ENCODE assay signal across 9 cellular contexts in the genomic region with DNA sequence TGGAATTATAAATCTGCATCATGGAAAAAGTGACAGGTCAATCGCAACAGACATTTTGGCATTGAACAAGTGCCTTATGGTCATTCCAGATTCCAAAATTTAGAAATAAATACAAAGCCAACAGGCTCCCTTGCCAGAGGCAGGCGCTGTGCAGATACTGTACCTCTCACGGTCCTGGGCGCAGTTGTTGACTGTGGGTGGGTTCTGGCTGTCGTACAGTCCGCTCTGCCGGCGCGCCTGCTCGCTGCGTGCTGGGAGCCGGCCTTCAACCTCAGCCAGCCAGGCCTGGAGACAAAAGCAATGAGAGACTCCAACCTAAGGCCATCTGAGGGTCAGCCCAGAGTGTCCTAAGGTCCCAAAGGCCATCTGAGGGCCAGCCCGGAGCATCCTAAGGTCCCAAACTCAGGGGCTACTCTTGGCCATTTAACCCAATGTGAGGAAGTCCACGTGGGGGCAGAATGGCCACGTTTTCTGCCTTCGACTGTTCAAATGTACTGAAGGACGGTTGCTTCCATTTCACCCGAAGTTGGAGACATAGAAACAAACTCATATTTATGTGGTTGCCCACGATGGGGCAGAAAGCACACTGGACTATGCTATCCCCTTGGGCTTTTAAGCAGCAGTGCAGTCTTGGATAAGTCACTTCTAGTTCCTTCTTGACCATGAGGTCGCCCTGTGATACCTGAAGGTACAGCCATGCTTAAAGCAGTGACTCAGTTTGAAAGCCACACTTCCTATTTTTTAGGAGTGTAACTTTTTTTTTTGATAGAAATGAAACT.
DNase-seq lines count a peak whose midpoint lies in the region; ATAC-seq and TF ChIP-seq lines count a peak whose summit lies in the region.
"Had no signal": no experiment of that assay in that cellular context is flagged by ENCODE, and none has a peak within 500 bp of the region (broad histone marks: within the 10 kb centered on the region; RNA-seq: fewer than 3 reads in every experiment).

No MANE protein-coding gene starts in this region.

- peaks cover 11% of the 10 kb centered on the region for H3K4me1 Mint-ChIP-seq in WTC11

- H3K27ac Mint-ChIP-seq in WTC11: no peak overlapping the region

- WGBS in esophagus squamous epithelium, 2 donors: 93 to 94% methylated on average over 13 to 19 of the region's 20 CpGs

- H3K36me3 Mint-ChIP-seq in WTC11: peaks cover 40% of the 10 kb centered on the region

- H3K4me1 ChIP-seq in esophagus squamous epithelium: peaks cover 0 to 17% (median 6%) of the 10 kb centered on the region in 3 donors

- no peaks in the 10 kb centered on the region for H3K9me3 Mint-ChIP-seq in WTC11

- no peak for TF ChIP-seq CTCF in esophagus squamous epithelium (IDR thresholded peaks at IDR 0.05)
- no peak for TF ChIP-seq CTCF in WTC11 (IDR thresholded peaks at IDR 0.05)

- intact Hi-C loops in esophagus squamous epithelium (cut with DNase I): no loop called here

- TF ChIP-seq POLR2A in esophagus squamous epithelium (IDR thresholded peaks at IDR 0.05) (no peak), erythroblast (IDR thresholded peaks at IDR 0.05; ENCODE audit: low read length) (no peak)

- no peak for DNase-seq in esophagus squamous epithelium (lab: John Stamatoyannopoulos, UW)
- DNase-seq in erythroblast (lab: John Stamatoyannopoulos, UW): no peak
- DNase-seq in DMS114 treated with DMSO at 0.1 percent for 48 hours (lab: John Stamatoyannopoulos, UW; ENCODE audit: unreplicated experiment): no peak
- DNase-seq in WTC11 (ENCODE audit: low spot score): no peak
- DNase-seq: NCI-H2029 treated with DMSO at 0.1 percent for 48 hours had no signal

- no peaks in the 10 kb centered on the region for H3K9me3 ChIP-seq in esophagus squamous epithelium

- peaks cover 0 to 90% (median 13%) of the 10 kb centered on the region in 3 donors for H3K36me3 ChIP-seq in esophagus squamous epithelium

- no peak overlapping the region for H3K4me3 Mint-ChIP-seq in WTC11

- H3K27ac ChIP-seq in esophagus squamous epithelium: peak overlapping the region; percentile 6 to 31 (median 14)

- CTCF ChIA-PET in WTC11 (lab: Charles Lee): no interaction called here

- no peak overlapping the region for H3K4me3 ChIP-seq in esophagus squamous epithelium

- ATAC-seq in GM18499 (IDR thresholded peaks at IDR 0.05; ENCODE audit: insufficient read depth, unreplicated experiment) (peak; percentile 72), GM21381 (IDR thresholded peaks at IDR 0.05; ENCODE audit: unreplicated experiment) (peak; percentile 85), HG03460 (IDR thresholded peaks at IDR 0.05; ENCODE audit: unreplicated experiment) (peak; percentile 75), HG03159 (IDR thresholded peaks at IDR 0.05; ENCODE audit: unreplicated experiment) (no peak), WTC11 (no peak)

- POLR2A ChIA-PET in WTC11 (lab: Charles Lee): no interaction called here

- H3K27me3 Mint-ChIP-seq in WTC11 (ENCODE audit: low read depth): no peaks in the 10 kb centered on the region

- no peaks in the 10 kb centered on the region for H3K27me3 ChIP-seq in esophagus squamous epithelium

TF ChIP-seq in WTC11, 78 proteins besides CTCF, POLR2A, EP300 and RAD21:
- TF ChIP-seq JUN (CRISPR knock-in tag; IDR thresholded peaks at IDR 0.05) (no peak), KAT7 (CRISPR knock-in tag; IDR thresholded peaks at IDR 0.05; ENCODE audit: borderline replicate concordance) (no peak), ZNF396 (CRISPR knock-in tag; IDR thresholded peaks at IDR 0.05; ENCODE audit: borderline replicate concordance) (no peak), FOXP1 (CRISPR knock-in tag; IDR thresholded peaks at IDR 0.05; ENCODE audit: borderline replicate concordance) (no peak), ZNF671 (CRISPR knock-in tag; IDR thresholded peaks at IDR 0.05) (no peak), CBFB (CRISPR knock-in tag; IDR thresholded peaks at IDR 0.05; ENCODE audit: low read depth) (no peak), RORB (CRISPR knock-in tag; IDR thresholded peaks at IDR 0.05) (no peak), ETV6 (CRISPR knock-in tag; IDR thresholded peaks at IDR 0.05) (no peak)

Comparison
In these comparisons a context has a peak if more than half of its experiments do, and no peak if none do; other contexts are left out.
1. ATAC-seq: peak in GM18499 (single experiment), GM21381 (single experiment) and HG03460 (single experiment); none in HG03159 (single experiment) and WTC11 (single experiment).